8 cellular contexts compared by ENCODE assay signal in genomic region chr17:32936894-32937500, GRCh38. TPM values are rescaled to one million over a fixed set of nuclear protein-coding genes. Genes with fewer than 3 reads are reported as not detected.
DNase-seq lines count a peak whose midpoint lies in the region; ATAC-seq and TF ChIP-seq lines count a peak whose summit lies in the region.

No MANE protein-coding gene starts in this region.

- peak overlapping the region in 1 of 7 donors; percentile 62 for H3K27ac Mint-ChIP-seq in CD4-positive, alpha-beta memory T cell
- H3K27ac Mint-ChIP-seq in activated naive CD8-positive, alpha-beta T cell treated with anti-CD3 and anti-CD28 coated beads, Interleukin-2, amount 50 U/mL, for 24 hours = no peak overlapping the region

- no peaks in the 10 kb centered on the region for H3K9me3 ChIP-seq in CD4-positive, alpha-beta memory T cell (ENCODE audit: control insufficient read depth in 1 of 2, low read length in 2 of 2)
- H3K9me3 ChIP-seq in SU-DHL-6 (ENCODE audit: insufficient read depth, low read length) (no peaks in the 10 kb centered on the region), psoas muscle (no peaks in the 10 kb centered on the region), vagina (no peaks in the 10 kb centered on the region)

- peaks cover 4% of the 10 kb centered on the region for H3K4me1 ChIP-seq in CD4-positive, alpha-beta memory T cell (ENCODE audit: insufficient read depth, low read length)
- no peaks in the 10 kb centered on the region for H3K4me1 ChIP-seq in psoas muscle
- H3K4me1 ChIP-seq in vagina = peaks cover 13% of the 10 kb centered on the region

- POLR2A ChIA-PET in CD4-positive, alpha-beta memory T cell (lab: Charles Lee; ENCODE audit: partially characterized antibody) = no interaction called here

- H3K9me3 Mint-ChIP-seq in CD4-positive, alpha-beta memory T cell = peaks cover 0 to 3% (median 0%) of the 10 kb centered on the region in 8 donors
- H3K9me3 Mint-ChIP-seq in activated naive CD8-positive, alpha-beta T cell treated with anti-CD3 and anti-CD28 coated beads, Interleukin-2, amount 50 U/mL, for 24 hours = no peaks in the 10 kb centered on the region

- no peaks in the 10 kb centered on the region for H3K36me3 ChIP-seq in CD4-positive, alpha-beta memory T cell (ENCODE audit: insufficient read depth, low read length)
- H3K36me3 ChIP-seq in SU-DHL-6 (ENCODE audit: low read length) (no peaks in the 10 kb centered on the region), psoas muscle (ENCODE audit: insufficient read depth in 1 of 2, low read depth in 1 of 2) (no peaks in the 10 kb centered on the region), vagina (peaks cover 0 to 41% of the 10 kb centered on the region in 2 donors)

- intact Hi-C loops in CD4-positive, alpha-beta memory T cell (cut with micrococcal nuclease) = loop anchor here (1.0 to 5.0 kb wide), 2 partner anchors 154 to 685 kb away; no protein-coding TSS in a partner anchor
- intact Hi-C loops in left cardiac atrium (cut with DNase I) = no loop called here
- intact Hi-C loops in psoas muscle (cut with DNase I) = no loop called here
- intact Hi-C loops in vagina (cut with DNase I) = no loop called here

- TF ChIP-seq POLR2A in vagina (IDR thresholded peaks at IDR 0.05) = no peak

- peaks cover 14 to 28% of the 10 kb centered on the region in 2 donors for H3K27me3 Mint-ChIP-seq in CD4-positive, alpha-beta memory T cell
- H3K27me3 Mint-ChIP-seq in activated naive CD8-positive, alpha-beta T cell treated with anti-CD3 and anti-CD28 coated beads, Interleukin-2, amount 50 U/mL, for 24 hours = peaks cover 24% of the 10 kb centered on the region

- no peak overlapping the region for H3K4me3 ChIP-seq in CD4-positive, alpha-beta memory T cell (ENCODE audit: low read length in 2 of 2)
- H3K4me3 ChIP-seq in SU-DHL-6 (ENCODE audit: insufficient read depth, low read length, poor library complexity, severe bottlenecking) (no peak overlapping the region), psoas muscle (no peak overlapping the region), vagina (no peak overlapping the region)

- no peak overlapping the region for H3K27ac ChIP-seq in CD4-positive, alpha-beta memory T cell (ENCODE audit: low read depth, low read length)
- H3K27ac ChIP-seq in SU-DHL-6 (ENCODE audit: low read depth, low read length) (no peak overlapping the region), psoas muscle (no peak overlapping the region), vagina (peak overlapping the region; percentile 12)

- H3K9me2 ChIP-seq in SU-DHL-6 (replicated peaks; ENCODE audit: insufficient read depth, low read length) = no peaks in the 10 kb centered on the region

- no peak overlapping the region for H3K4me2 ChIP-seq in SU-DHL-6 (ENCODE audit: low read depth, low read length, poor library complexity, severe bottlenecking)

- peak; percentile 68 for ATAC-seq in activated naive CD8-positive, alpha-beta T cell treated with anti-CD3 and anti-CD28 coated beads, Interleukin-2, amount 50 U/mL, for 24 hours
- ATAC-seq in left cardiac atrium (peak; percentile 69 to 83), psoas muscle (peak in 3 of 4 donors; percentile 43 to 57 (median 51)), GM21717 (IDR thresholded peaks at IDR 0.05; ENCODE audit: unreplicated experiment) (no peak)

- peaks cover 0 to 6% (median 4%) of the 10 kb centered on the region in 4 donors for H3K4me1 Mint-ChIP-seq in CD4-positive, alpha-beta memory T cell
- H3K4me1 Mint-ChIP-seq in activated naive CD8-positive, alpha-beta T cell treated with anti-CD3 and anti-CD28 coated beads, Interleukin-2, amount 50 U/mL, for 24 hours = peaks cover 3% of the 10 kb centered on the region

- WGBS in psoas muscle, 3 donors = 18 to 22% (median 18%) methylated on average over 14 of the region's 14 CpGs

- H3K9ac ChIP-seq in SU-DHL-6 (ENCODE audit: low read length) = no peak overlapping the region

- H3K27me3 ChIP-seq in CD4-positive, alpha-beta memory T cell (ENCODE audit: insufficient read depth, low read length) = no peaks in the 10 kb centered on the region
- H3K27me3 ChIP-seq in SU-DHL-6 (ENCODE audit: low read length) = no peaks in the 10 kb centered on the region
- peaks cover 0 to 28% (median 2%) of the 10 kb centered on the region in 3 donors for H3K27me3 ChIP-seq in psoas muscle (ENCODE audit: insufficient read depth in 3 of 3, low read length in 2 of 3)
- no peaks in the 10 kb centered on the region for H3K27me3 ChIP-seq in vagina

- peak overlapping the region in 3 of 8 donors; percentile 30 to 67 (median 65) for H3K4me3 Mint-ChIP-seq in CD4-positive, alpha-beta memory T cell
- H3K4me3 Mint-ChIP-seq in activated naive CD8-positive, alpha-beta T cell treated with anti-CD3 and anti-CD28 coated beads, Interleukin-2, amount 50 U/mL, for 24 hours = no peak overlapping the region

- H3K36me3 Mint-ChIP-seq in CD4-positive, alpha-beta memory T cell = no peaks in the 10 kb centered on the region
- H3K36me3 Mint-ChIP-seq in activated naive CD8-positive, alpha-beta T cell treated with anti-CD3 and anti-CD28 coated beads, Interleukin-2, amount 50 U/mL, for 24 hours (ENCODE audit: low read depth) = no peaks in the 10 kb centered on the region

- TF ChIP-seq CTCF in SU-DHL-6 (IDR thresholded peaks at IDR 0.05; ENCODE audit: insufficient read depth, low read length, poor library complexity, severe bottlenecking) = peak; percentile 83
- peak; percentile 67 for TF ChIP-seq CTCF in psoas muscle (IDR thresholded peaks at IDR 0.05)
- TF ChIP-seq CTCF in vagina (IDR thresholded peaks at IDR 0.05) = peak; percentile 56 to 91 (median 88)

- no peak overlapping the region for H2AFZ ChIP-seq in SU-DHL-6 (ENCODE audit: low read depth, low read length, severe bottlenecking)

- CTCF ChIA-PET in CD4-positive, alpha-beta memory T cell (lab: Charles Lee; ENCODE audit: partially characterized antibody) = interaction anchor here (0.8 to 9.2 kb wide), 13 partner anchors 8 to 279 kb away, joined by 3 to 116 read pairs (median 6); partner anchors contain the start of gene MYO1D

- H3F3A ChIP-seq in SU-DHL-6 (ENCODE audit: insufficient read depth) = no peaks in the 10 kb centered on the region

- DNase-seq in CD4-positive, alpha-beta memory T cell = peak; percentile 38 to 53 (median 49)
- DNase-seq in HT-29 (ENCODE audit: low spot score) (peak; percentile 66), left cardiac atrium (peak; percentile 82), psoas muscle (peak; percentile 69 to 73), vagina (ENCODE audit: extremely low spot score in 2 of 2) (no peak)
- DNase-seq in activated naive CD8-positive, alpha-beta T cell treated with anti-CD3 and anti-CD28 coated beads, Interleukin-2, amount 50 U/mL, for 24 hours = peak; percentile 67

- H4K20me1 ChIP-seq in SU-DHL-6 (ENCODE audit: low read depth, low read length) = no peaks in the 10 kb centered on the region

- no peaks in the 10 kb centered on the region for H3K79me2 ChIP-seq in SU-DHL-6 (ENCODE audit: insufficient read depth, low read length)

RNA-seq across cellular contexts. Expression of gene TMEM98, which starts 9.0 kb away (rescaled TPM):
- not detected for total RNA-seq in CD4-positive, alpha-beta memory T cell
- polyA plus RNA-seq in CD4-positive, alpha-beta memory T cell = not detected
- total RNA-seq in HT-29 (2014; rRNA removed; shearing (Covaris generic)) = 0.03 TPM in 1 of 2 replicates, not detected in the other
- 10 to 100 TPM; 29.8 to 36.5 TPM for total RNA-seq in left cardiac atrium
- 1 to 10 TPM; 1.4 to 5.7 (median 5.1) TPM for total RNA-seq in psoas muscle
- 1 to 10 TPM; 2.2 to 3.6 (median 2.5) TPM for polyA plus RNA-seq in psoas muscle
- 85.0 TPM for total RNA-seq in vagina

RNA-seq across cellular contexts. Expression of gene SPACA3, which starts 54.6 kb away (rescaled TPM):
- total RNA-seq in CD4-positive, alpha-beta memory T cell = not detected
- not detected for polyA plus RNA-seq in CD4-positive, alpha-beta memory T cell
- total RNA-seq in HT-29 (2014; rRNA removed; shearing (Covaris generic)) = not detected in 2 replicates
- not detected for total RNA-seq in left cardiac atrium
- not detected for total RNA-seq in psoas muscle
- not detected for polyA plus RNA-seq in psoas muscle
- not detected for total RNA-seq in vagina

Comparison
In these comparisons a context has a peak if more than half of its experiments do, and no peak if none do; other contexts are left out.
1. DNase-seq: peak in CD4-positive, alpha-beta memory T cell (5 of 5), HT-29 (single experiment), activated naive CD8-positive, alpha-beta T cell treated with anti-CD3 and anti-CD28 coated beads, Interleukin-2, amount 50 U/mL, for 24 hours (single experiment), left cardiac atrium (single experiment) and psoas muscle (2 of 2); none in vagina (0 of 2).
2. RNA of gene TMEM98, which starts 9.0 kb away (total RNA-seq): 85.0 TPM in vagina (single experiment) and 29.8 to 36.5 TPM in left cardiac atrium; 1.4 to 5.7 TPM in psoas muscle, 0.03 TPM in HT-29 and not detected in CD4-positive, alpha-beta memory T cell; every median in the first group is over 4 times any median in the second.
3. Peak in every context shown above with its lines, with median percentiles within 50 percentile points of each other: CTCF ChIP-seq.